ENCODE assay signal across 9 cellular contexts in genomic region chr2:240369725-240370585, GRCh38.
DNase-seq lines count a peak whose midpoint lies in the region; ATAC-seq and TF ChIP-seq lines count a peak whose summit lies in the region.
"Had no signal": no experiment of that assay in that cellular context is flagged by ENCODE, and none has a peak within 500 bp of the region (broad histone marks: within the 10 kb centered on the region; RNA-seq: fewer than 3 reads in every experiment).

No MANE protein-coding gene starts in this region.

- no peak for TF ChIP-seq CTCF in ascending aorta (IDR thresholded peaks at IDR 0.05)
- TF ChIP-seq CTCF in sigmoid colon (IDR thresholded peaks at IDR 0.05): no peak

- intact Hi-C loops in ascending aorta (cut with DNase I) (loop anchor here (1.0 to 10.0 kb wide), 4 partner anchors 64 to 195 kb away; partner anchors contain the start of genes DUSP28 and RNPEPL1), sigmoid colon (cut with DNase I) (loop anchor here (5.0 kb wide), 2 partner anchors 67 to 118 kb away; partner anchors contain the start of gene GPC1)

- TF ChIP-seq EP300 in sigmoid colon (IDR thresholded peaks at IDR 0.05): peak in 1 of 4 donors; percentile 60

- H3K9me3 ChIP-seq in ascending aorta (no peaks in the 10 kb centered on the region), sigmoid colon (no peaks in the 10 kb centered on the region)

- H3K4me1 ChIP-seq in ascending aorta (peaks cover 8 to 48% of the 10 kb centered on the region in 2 donors), sigmoid colon (peaks cover 0 to 73% (median 42%) of the 10 kb centered on the region in 4 donors)

- in situ Hi-C loops in G401 (cut with HindIII; ENCODE audit: low sequenced_read_pairs): no loop called here

- no peak for ATAC-seq in HG03565 (IDR thresholded peaks at IDR 0.05; ENCODE audit: unreplicated experiment)

- H3K27me3 ChIP-seq in ascending aorta: no peaks in the 10 kb centered on the region
- no peaks in the 10 kb centered on the region for H3K27me3 ChIP-seq in sigmoid colon

- 27 to 50% methylated on average over 21 of the region's 21 CpGs for WGBS in sigmoid colon, 2 donors

- H3K27ac ChIP-seq in ascending aorta: peak overlapping the region; percentile 90 to 92
- H3K27ac ChIP-seq in sigmoid colon: peak overlapping the region; percentile 74 to 88 (median 83)

- H3K4me3 ChIP-seq in ascending aorta: peak overlapping the region in 1 of 2 donors; percentile 14
- no peak overlapping the region for H3K4me3 ChIP-seq in sigmoid colon

- DNase-seq in G401 (ENCODE audit: low spot score): peak; percentile 32
- DNase-seq in ascending aorta (ENCODE audit: low spot score in 2 of 2): peak; percentile 24 to 92
- DNase-seq in hepatic stellate cell (ENCODE audit: low spot score): peak; percentile 100
- peak; percentile 86 for DNase-seq in sigmoid colon
- no peak for DNase-seq in NCI-H524 (lab: John Stamatoyannopoulos, UW)
- no peak for DNase-seq in NCI-H2196 (lab: John Stamatoyannopoulos, UW; ENCODE audit: unreplicated experiment)
- DNase-seq in DMS153 (lab: John Stamatoyannopoulos, UW): no peak
- DNase-seq: KBM-7 had no signal

- TF ChIP-seq POLR2A in sigmoid colon (IDR thresholded peaks at IDR 0.05): no peak

- H3K36me3 ChIP-seq in ascending aorta (no peaks in the 10 kb centered on the region), sigmoid colon (no peaks in the 10 kb centered on the region)

Comparison
In these comparisons a context has a peak if more than half of its experiments do, and no peak if none do; other contexts are left out.
1. DNase-seq: peak in G401 (single experiment), ascending aorta (2 of 2), hepatic stellate cell (single experiment) and sigmoid colon (single experiment); none in NCI-H524 (0 of 2), NCI-H2196 (single experiment) and DMS153 (single experiment).